Comparison of ENCODE assay signal across 9 cellular contexts in the genomic region with DNA sequence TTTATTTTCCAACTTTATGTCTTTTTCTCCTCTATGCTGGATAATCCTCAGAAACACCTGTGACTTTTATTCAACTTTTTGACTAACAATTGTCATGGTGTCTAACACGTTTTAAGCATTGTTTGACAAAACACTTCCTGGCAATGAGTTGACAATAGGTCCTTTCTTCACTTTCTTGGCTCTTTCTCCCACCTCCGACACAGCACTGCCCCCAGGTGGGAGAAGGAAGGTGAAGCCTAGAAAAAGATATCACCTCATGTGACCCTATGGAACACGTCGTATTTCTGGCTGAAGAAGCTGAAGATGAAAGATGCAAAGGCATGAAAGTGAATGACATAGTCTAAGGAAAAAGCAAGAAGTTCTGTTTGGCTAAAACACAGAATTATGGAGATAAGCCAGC.
A peak's percentile ranks its signal among the peaks of the same experiment; 100 is the strongest.
DNase-seq lines count a peak whose midpoint lies in the region; ATAC-seq and TF ChIP-seq lines count a peak whose summit lies in the region.
"Had no signal": no experiment of that assay in that cellular context is flagged by ENCODE, and none has a peak within 500 bp of the region (broad histone marks: within the 10 kb centered on the region; RNA-seq: fewer than 3 reads in every experiment).

No MANE protein-coding gene starts in this region.

- H3K36me3 ChIP-seq in cardiac muscle cell (no peaks in the 10 kb centered on the region), upper lobe of right lung (no peaks in the 10 kb centered on the region)

- H3K27ac ChIP-seq in cardiac muscle cell (no peak overlapping the region), upper lobe of right lung (no peak overlapping the region)
- H3K27ac ChIP-seq: epithelial cell of prostate had no signal

- TF ChIP-seq CTCF in cardiac muscle cell (IDR thresholded peaks at IDR 0.05; ENCODE audit: low read depth, low read length), result peak; percentile 29
- peak; percentile 40 for TF ChIP-seq CTCF in upper lobe of right lung (IDR thresholded peaks at IDR 0.05)

- ATAC-seq in Right ventricle myocardium inferior, result no peak
- peak; percentile 26 for ATAC-seq in esophagus mucosa
- ATAC-seq in upper lobe of right lung, result peak; percentile 60
- ATAC-seq in GM18511 (IDR thresholded peaks at IDR 0.05; ENCODE audit: unreplicated experiment), result no peak
- no peak for ATAC-seq in HG03159 (IDR thresholded peaks at IDR 0.05; ENCODE audit: unreplicated experiment)

- no peaks in the 10 kb centered on the region for H3K9me3 ChIP-seq in cardiac muscle cell (ENCODE audit: low read depth)
- H3K9me3 ChIP-seq in upper lobe of right lung, result no peaks in the 10 kb centered on the region

- DNase-seq in cardiac muscle cell (ENCODE audit: low read depth in 1 of 2, low spot score in 1 of 2) (peak; percentile 23 to 46), Right ventricle myocardium inferior (ENCODE audit: missing footprints) (no peak), NCI-H748 (lab: John Stamatoyannopoulos, UW; ENCODE audit: unreplicated experiment) (peak; percentile 54), upper lobe of right lung (no peak), SHP77 treated with DMSO at 0.1 percent for 48 hours (lab: John Stamatoyannopoulos, UW) (no peak)

- H3K27me3 ChIP-seq in cardiac muscle cell (no peaks in the 10 kb centered on the region), upper lobe of right lung (no peaks in the 10 kb centered on the region)

- intact Hi-C loops in Right ventricle myocardium inferior (cut with DNase I), result loop anchor here (2.0 kb wide), 1 partner anchor 198 kb away; no protein-coding TSS in a partner anchor
- intact Hi-C loops in upper lobe of right lung (cut with DNase I), result no loop called here

- H3K4me3 ChIP-seq in cardiac muscle cell, result no peak overlapping the region
- H3K4me3 ChIP-seq in upper lobe of right lung, result no peak overlapping the region

- H3K4me1 ChIP-seq in cardiac muscle cell (ENCODE audit: low read depth) (no peaks in the 10 kb centered on the region), upper lobe of right lung (no peaks in the 10 kb centered on the region)

Comparison
In these comparisons a context has a peak if more than half of its experiments do, and no peak if none do; other contexts are left out.
1. DNase-seq: peak in cardiac muscle cell (2 of 2) and NCI-H748 (single experiment); none in Right ventricle myocardium inferior (single experiment), upper lobe of right lung (single experiment) and SHP77 treated with DMSO at 0.1 percent for 48 hours (single experiment).
2. ATAC-seq: peak in esophagus mucosa (single experiment) and upper lobe of right lung (single experiment); none in Right ventricle myocardium inferior (single experiment), GM18511 (single experiment) and HG03159 (single experiment).